ENCODE assay signal across 1 cellular context in the genomic region with DNA sequence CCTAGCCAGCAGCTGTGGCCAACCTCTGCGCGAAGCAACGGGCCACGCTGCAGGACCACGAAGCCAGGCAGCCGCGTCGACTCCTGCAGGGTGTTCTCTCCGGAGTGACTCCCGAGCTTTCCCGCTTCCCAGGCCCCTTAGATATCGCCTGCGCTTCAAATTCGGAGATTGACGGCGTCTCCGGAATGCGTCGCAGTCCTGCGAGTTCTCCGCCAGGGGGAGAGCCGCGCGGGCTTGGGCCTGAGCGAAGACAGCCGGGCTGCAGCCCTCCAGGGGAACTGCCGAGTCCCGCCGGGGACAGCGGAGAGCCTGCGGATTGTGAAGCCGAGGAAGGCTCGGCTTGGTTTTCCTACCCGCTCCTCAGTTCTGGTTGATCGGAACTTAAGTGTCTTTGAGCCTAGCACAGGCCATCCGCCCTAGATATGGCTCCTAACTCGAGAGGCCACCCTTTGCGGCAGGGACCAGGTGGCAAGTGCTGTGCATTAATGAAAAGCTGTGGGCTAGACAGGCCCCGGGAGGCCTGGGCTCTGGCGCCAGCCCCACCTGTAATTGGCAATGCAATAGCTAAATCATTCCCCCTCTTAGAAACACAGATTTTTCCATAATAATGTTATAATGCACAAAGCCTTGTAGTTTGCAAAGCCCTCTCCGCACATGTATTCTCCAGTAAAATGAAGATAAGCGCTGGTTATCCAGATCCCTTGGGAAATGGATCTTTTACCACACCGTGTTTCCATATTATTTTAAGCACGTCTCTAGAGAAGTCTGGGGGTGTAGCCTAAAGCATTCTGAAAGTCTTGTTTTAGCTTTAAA.
TF ChIP-seq lines count a peak whose summit lies in the region.

No MANE protein-coding gene starts in this region.

TF ChIP-seq in GM12878, 131 proteins besides CTCF, POLR2A, EP300 and RAD21 (continued from another document):
- TF ChIP-seq PBX3 (IDR thresholded peaks at IDR 0.05; ENCODE audit: insufficient replicate concordance, low read depth, low read length) (peak; percentile 48), GATAD2B (conservative IDR thresholded peaks at IDR 0.05; ENCODE audit: low read depth) (peak; percentile 35; the same call in 1 of the 2 replicates), RBBP5 (conservative IDR thresholded peaks at IDR 0.05) (no peak), NRF1 (conservative IDR thresholded peaks at IDR 0.05; ENCODE audit: low read depth, low read length) (0 out of 2 replicates have a peak, but pooled peaks have one; percentile 3), PKNOX1 (IDR thresholded peaks at IDR 0.05) (peak; percentile 74), ESRRA (IDR thresholded peaks at IDR 0.05; ENCODE audit: low read length) (no peak), IKZF1 (conservative IDR thresholded peaks at IDR 0.05) (0 out of 2 replicates have a peak, but pooled peaks have one; percentile 23), YY1 (IDR thresholded peaks at IDR 0.05; ENCODE audit: low read depth, low read length) (peak; percentile 65), HDAC6 (IDR thresholded peaks at IDR 0.05; ENCODE audit: unreplicated experiment) (peak; percentile 35), SMC3 (IDR thresholded peaks at IDR 0.05; ENCODE audit: borderline replicate concordance, low read length) (peak; percentile 87), SUZ12 (IDR thresholded peaks at IDR 0.05; ENCODE audit: unreplicated experiment) (no peak)
TF ChIP-seq in GM12878: peak in this region for 9.
